Comparison of ENCODE assay signal across 8 cellular contexts in genomic region chr19:52095172-52096014, GRCh38.
DNase-seq lines count a peak whose midpoint lies in the region; ATAC-seq and TF ChIP-seq lines count a peak whose summit lies in the region.

TSS of gene ZNF841 (minus strand) at chr19:52095765. CDS start at chr19:52084801, 10,964 bp downstream.

- peak; percentile 78 for TF ChIP-seq POLR2A in GM15510 (IDR thresholded peaks at IDR 0.05; ENCODE audit: borderline replicate concordance, extremely low read depth, insufficient read length)

- DNase-seq in NCI-H446 (lab: John Stamatoyannopoulos, UW) (peak; percentile 80 to 91), cortex of kidney (lab: John Stamatoyannopoulos, UW) (peak; percentile 84), left kidney (ENCODE audit: low read depth, low spot score) (peak; percentile 97)
- peak; percentile 81 for DNase-seq in activated CD4-positive, alpha-beta T cell treated with anti-CD3 and anti-CD28 coated beads, Interleukin-2, amount 50 U/mL, for 1 hour
- peak; percentile 57 to 78 (median 74) for DNase-seq in stimulated activated CD4-positive, alpha-beta T cell treated with anti-CD3 and anti-CD28 coated beads, Interleukin-1b, Interleukin-23, amount 100 ng/mL, for 24 hours (ENCODE audit: low read depth in 4 of 4, low spot score in 1 of 4)

- ATAC-seq in HG03097 (IDR thresholded peaks at IDR 0.05; ENCODE audit: low FRiP score, unreplicated experiment) = peak; percentile 66
- no peak for ATAC-seq in GM18858 (IDR thresholded peaks at IDR 0.05; ENCODE audit: unreplicated experiment)
